8 cellular contexts compared by ENCODE assay signal in the genomic region with DNA sequence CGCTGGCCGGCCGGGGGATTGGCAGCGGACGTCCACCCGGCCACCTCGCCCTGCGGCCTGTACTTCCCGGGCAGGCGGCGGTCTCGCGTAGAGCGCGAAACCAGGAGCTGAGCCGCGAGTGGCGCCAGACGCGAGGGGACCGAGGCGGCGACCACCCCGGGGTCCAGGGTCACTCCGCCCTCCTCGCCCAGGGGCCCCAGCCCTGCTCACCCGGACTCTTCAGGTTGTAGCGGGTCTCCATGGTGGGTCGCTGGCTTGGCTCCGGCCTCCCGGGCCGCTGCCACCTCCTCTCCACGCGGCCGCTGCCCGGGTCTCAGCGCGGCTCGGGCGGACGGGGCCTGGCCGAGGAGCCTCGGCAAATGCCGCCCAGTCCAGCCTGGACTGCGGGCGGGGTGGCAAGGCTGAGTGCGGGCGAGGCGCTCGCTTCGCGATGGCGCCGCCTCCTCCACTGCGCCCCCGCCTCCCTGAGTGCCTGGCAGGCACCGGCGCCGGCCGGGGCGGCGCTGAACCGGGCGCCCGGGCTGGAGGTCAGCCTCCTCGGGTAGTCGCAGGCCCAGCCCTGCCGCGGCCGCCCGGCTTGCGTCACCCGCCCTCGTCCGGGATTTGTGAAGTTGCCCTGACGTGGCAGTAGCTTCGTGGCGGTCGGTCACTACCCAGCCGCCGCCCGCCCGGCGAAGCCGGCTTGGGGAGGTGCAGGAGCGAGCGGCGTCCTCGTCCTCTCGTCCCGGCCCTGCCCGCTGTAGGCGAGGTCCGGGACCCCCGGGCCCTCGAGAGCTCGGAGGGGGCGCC. TPM values are rescaled to one million over a fixed set of nuclear protein-coding genes. Genes with fewer than 3 reads are reported as not detected.
A peak's percentile ranks its signal among the peaks of the same experiment; 100 is the strongest.
DNase-seq lines count a peak whose midpoint lies in the region; ATAC-seq and TF ChIP-seq lines count a peak whose summit lies in the region.

A gene with protein sequence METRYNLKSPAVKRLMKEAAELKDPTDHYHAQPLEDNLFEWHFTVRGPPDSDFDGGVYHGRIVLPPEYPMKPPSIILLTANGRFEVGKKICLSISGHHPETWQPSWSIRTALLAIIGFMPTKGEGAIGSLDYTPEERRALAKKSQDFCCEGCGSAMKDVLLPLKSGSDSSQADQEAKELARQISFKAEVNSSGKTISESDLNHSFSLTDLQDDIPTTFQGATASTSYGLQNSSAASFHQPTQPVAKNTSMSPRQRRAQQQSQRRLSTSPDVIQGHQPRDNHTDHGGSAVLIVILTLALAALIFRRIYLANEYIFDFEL (minus strand): TSS at position 394 of the 789 bp plus-strand sequence. CDS start 153 bp downstream, at position 241.

- TF ChIP-seq CTCF in coronary artery (IDR thresholded peaks at IDR 0.05): no peak

- H3K4me3 ChIP-seq in coronary artery: peak within 1 kb of the TSS; percentile 86

- no peaks in the 10 kb centered on the region for H3K27me3 Mint-ChIP-seq in activated CD4-positive, alpha-beta T cell treated with anti-CD3 and anti-CD28 coated beads, Interleukin-2, amount 10 ng/mL, durations not matched to agents 7 days and 5 days

- H3K36me3 Mint-ChIP-seq in activated CD4-positive, alpha-beta T cell treated with anti-CD3 and anti-CD28 coated beads, Interleukin-2, amount 10 ng/mL, durations not matched to agents 7 days and 5 days (ENCODE audit: low read depth): peaks cover 9% of the 10 kb centered on the region

- ATAC-seq in HG02938 (IDR thresholded peaks at IDR 0.05; ENCODE audit: unreplicated experiment): peak; percentile 34

- POLR2A ChIA-PET in activated CD4-positive, alpha-beta T cell treated with anti-CD3 and anti-CD28 coated beads, Interleukin-2, amount 10 ng/mL, durations not matched to agents 7 days and 5 days (lab: Charles Lee): interaction anchor here (1.7 kb wide), 1 partner anchor 20 kb away, joined by 6 read pairs; no protein-coding TSS in a partner anchor

- peak within 1 kb of the TSS; percentile 96 for H3K4me3 Mint-ChIP-seq in activated CD4-positive, alpha-beta T cell treated with anti-CD3 and anti-CD28 coated beads, Interleukin-2, amount 10 ng/mL, durations not matched to agents 7 days and 5 days

- H3K27ac ChIP-seq in coronary artery: peak within 1 kb of the TSS; percentile 93 to 95

- peaks cover 75% of the 10 kb centered on the region for H3K4me1 Mint-ChIP-seq in activated CD4-positive, alpha-beta T cell treated with anti-CD3 and anti-CD28 coated beads, Interleukin-2, amount 10 ng/mL, durations not matched to agents 7 days and 5 days

- CTCF ChIA-PET in activated CD4-positive, alpha-beta T cell treated with anti-CD3 and anti-CD28 coated beads, Interleukin-2, amount 10 ng/mL, durations not matched to agents 7 days and 5 days (lab: Charles Lee): interaction anchor here (1.0 to 5.8 kb wide), 6 partner anchors 8 to 1105 kb away, joined by 3 to 26 read pairs (median 4); no protein-coding TSS in a partner anchor

- DNase-seq in SHP77 (lab: John Stamatoyannopoulos, UW) (peak; percentile 62 to 71), SHP77 treated with DMSO at 0.1 percent for 48 hours (lab: John Stamatoyannopoulos, UW) (no peak), NCI-H2196 treated with DMSO at 0.1 percent for 48 hours (lab: John Stamatoyannopoulos, UW; ENCODE audit: unreplicated experiment) (peak; percentile 57), coronary artery (ENCODE audit: low spot score) (peak; percentile 97), left kidney (ENCODE audit: low read depth, low spot score) (peak; percentile 95)
- peak; percentile 71 for DNase-seq in activated CD4-positive, alpha-beta T cell treated with anti-CD3 and anti-CD28 coated beads, Interleukin-2, amount 10 ng/mL, durations not matched to agents 7 days and 5 days
- peak; percentile 68 for DNase-seq in stimulated activated CD4-positive, alpha-beta T cell treated with anti-CD3 and anti-CD28 coated beads, Interleukin-1b, Interleukin-23, amount 100 ng/mL, for 48 hours

- peak within 1 kb of the TSS; percentile 97 for H3K27ac Mint-ChIP-seq in activated CD4-positive, alpha-beta T cell treated with anti-CD3 and anti-CD28 coated beads, Interleukin-2, amount 10 ng/mL, durations not matched to agents 7 days and 5 days

- no peaks in the 10 kb centered on the region for H3K9me3 Mint-ChIP-seq in activated CD4-positive, alpha-beta T cell treated with anti-CD3 and anti-CD28 coated beads, Interleukin-2, amount 10 ng/mL, durations not matched to agents 7 days and 5 days

RNA-seq across cellular contexts. Expression of the gene that starts here (rescaled TPM):
- total RNA-seq in activated CD4-positive, alpha-beta T cell treated with anti-CD3 and anti-CD28 coated beads, Interleukin-2, amount 10 ng/mL, durations not matched to agents 7 days and 5 days: 10 to 100 TPM; 25.9 to 30.9 TPM
